Comparison of ENCODE assay signal across 16 cellular contexts in genomic region chr12:94815958-94816357, GRCh38.
DNase-seq lines count a peak whose midpoint lies in the region; ATAC-seq, FAIRE-seq and TF ChIP-seq lines count a peak whose summit lies in the region.
"Had no signal": no experiment of that assay in that cellular context is flagged by ENCODE, and none has a peak within 500 bp of the region (broad histone marks: within the 10 kb centered on the region; RNA-seq: fewer than 3 reads in every experiment).

No MANE protein-coding gene starts in this region.

- no peak overlapping the region for H3K27ac Mint-ChIP-seq in neural progenitor cell
- H3K27ac Mint-ChIP-seq: activated CD8-positive, alpha-beta T cell treated with anti-CD3 and anti-CD28 coated beads, Interleukin-2, amount 10 ng/mL, durations not matched to agents 7 days and 5 days; activated naive CD4-positive, alpha-beta T cell treated with anti-CD3 and anti-CD28 coated beads, Interleukin-2, amount 50 U/mL, for 72 hours; activated T-cell treated with anti-CD3 and anti-CD28 coated beads, Interleukin-2, amount 50 U/mL, for 72 hours had no signal

- POLR2A ChIA-PET in H1 (lab: Charles Lee; ENCODE audit: partially characterized antibody) = interaction anchor here (0.6 to 1.5 kb wide), 4 partner anchors 15 to 58 kb away, joined by 3 to 4 read pairs (median 3); no protein-coding TSS in a partner anchor

- TF ChIP-seq CTCF in H1 (IDR thresholded peaks at IDR 0.05; ENCODE audit: control extremely low read depth in 1 of 3, insufficient read depth in 1 of 3, low read depth in 1 of 3, low read length in 3 of 3) (no peak), neural progenitor cell (IDR thresholded peaks at IDR 0.05) (no peak)

- H2BK20ac ChIP-seq in H1 (ENCODE audit: low read length) = no peak overlapping the region

- H3K36me3 ChIP-seq in H1 (ENCODE audit: control insufficient read depth in 2 of 4, insufficient read depth in 4 of 4, low read length in 3 of 4) = no peaks in the 10 kb centered on the region; a peak in 1 of 8 replicates
- H3K36me3 ChIP-seq in neural progenitor cell = peaks cover 4% of the 10 kb centered on the region
- H3K36me3 ChIP-seq: colonic mucosa had no signal

- H2AFZ ChIP-seq in H1 (ENCODE audit: low read length) = no peak overlapping the region
- no peak overlapping the region for H2AFZ ChIP-seq in neural progenitor cell (replicated peaks)

- H4K5ac ChIP-seq in H1 (ENCODE audit: insufficient read length, low read depth, low read length) = no peak overlapping the region

- no peak overlapping the region for H3K4me3 Mint-ChIP-seq in neural progenitor cell
- H3K4me3 Mint-ChIP-seq: activated CD8-positive, alpha-beta T cell treated with anti-CD3 and anti-CD28 coated beads, Interleukin-2, amount 10 ng/mL, durations not matched to agents 7 days and 5 days; activated T-cell treated with anti-CD3 and anti-CD28 coated beads, Interleukin-2, amount 50 U/mL, for 72 hours had no signal

- CTCF ChIA-PET in H1 (lab: Charles Lee; ENCODE audit: partially characterized antibody) = interaction anchor here (0.9 to 1.4 kb wide), 2 partner anchors 57 to 200 kb away, joined by 3 to 4 read pairs; no protein-coding TSS in a partner anchor

- H2BK5ac ChIP-seq in H1 (ENCODE audit: low read depth, low read length) = no peak overlapping the region

- no peak for TF ChIP-seq POLR2A in GM12892 (IDR thresholded peaks at IDR 0.05; ENCODE audit: low read depth, low read length)
- TF ChIP-seq POLR2A in H1 (IDR thresholded peaks at IDR 0.05; ENCODE audit: control extremely low read depth in 1 of 2, low read depth in 2 of 2, low read length in 2 of 2) = no peak

- no peak overlapping the region for H4K8ac ChIP-seq in H1 (ENCODE audit: extremely low read depth, insufficient read depth, low read length)

- peaks cover 10% of the 10 kb centered on the region for H3K4me1 Mint-ChIP-seq in neural progenitor cell

- no peaks in the 10 kb centered on the region for H3K23me2 ChIP-seq in H1 (ENCODE audit: low read depth, low read length)

- no peak overlapping the region for H4K91ac ChIP-seq in H1 (replicated peaks; ENCODE audit: insufficient read length, low read length)

- no peak for ATAC-seq in HG02885 (IDR thresholded peaks at IDR 0.05; ENCODE audit: poor library complexity, unreplicated experiment)
- ATAC-seq: activated CD8-positive, alpha-beta T cell treated with anti-CD3 and anti-CD28 coated beads, Interleukin-2, amount 10 ng/mL, durations not matched to agents 7 days and 5 days; activated naive CD4-positive, alpha-beta T cell treated with anti-CD3 and anti-CD28 coated beads, Interleukin-2, amount 50 U/mL, for 72 hours; activated T-cell treated with anti-CD3 and anti-CD28 coated beads, Interleukin-2, amount 50 U/mL, for 72 hours; Right ventricle myocardium inferior had no signal

- no peak overlapping the region for H3K23ac ChIP-seq in H1 (ENCODE audit: insufficient read length)

- peak in 1 of 2 experiments; percentile 82; a peak in 1 of 3 replicates for TF ChIP-seq EP300 in H1 (IDR thresholded peaks at IDR 0.05; ENCODE audit: borderline replicate concordance in 1 of 2, low read depth in 2 of 2, low read length in 2 of 2)

- H2BK15ac ChIP-seq in H1 (ENCODE audit: low read length) = no peak overlapping the region

- H3K4me1 ChIP-seq in H1 (replicated peaks in 1 of 4; ENCODE audit: control insufficient read depth in 3 of 4, insufficient read depth in 4 of 4, low read length in 3 of 4) = peaks cover 0 to 4% (median 2%) of the 10 kb centered on the region in 4 experiments; a peak in 4 of 7 replicates
- H3K4me1 ChIP-seq in neural progenitor cell = peaks cover 11% of the 10 kb centered on the region
- H3K4me1 ChIP-seq: colonic mucosa had no signal

- H3F3A ChIP-seq in neural progenitor cell (ENCODE audit: low read depth) = peaks cover 7% of the 10 kb centered on the region

- no peaks in the 10 kb centered on the region for H3K79me2 ChIP-seq in H1 (ENCODE audit: control insufficient read depth in 1 of 2, insufficient read depth in 2 of 2, low read length in 2 of 2)
- no peaks in the 10 kb centered on the region for H3K79me2 ChIP-seq in neural progenitor cell (ENCODE audit: low read depth)

- peak in 1 of 2 experiments; percentile 1; a peak in 1 of 4 replicates for TF ChIP-seq RAD21 in H1 (IDR thresholded peaks at IDR 0.05 in 1 of 2, conservative IDR thresholded peaks at IDR 0.05 in 1 of 2; ENCODE audit: low read depth in 2 of 2, low read length in 2 of 2)

- peaks cover 4% of the 10 kb centered on the region for H3K27me3 Mint-ChIP-seq in neural progenitor cell (ENCODE audit: insufficient read depth, low read depth)

- H3K27me3 ChIP-seq in H1 (replicated peaks in 1 of 4; ENCODE audit: control insufficient read depth in 3 of 4, extremely low read depth in 1 of 4, insufficient read depth in 3 of 4, low read length in 3 of 4) = no peaks in the 10 kb centered on the region; a peak in 3 of 7 replicates
- H3K27me3 ChIP-seq in neural progenitor cell = peaks cover 4% of the 10 kb centered on the region
- H3K27me3 ChIP-seq: colonic mucosa had no signal

- peak overlapping the region; percentile 80 for H3K18ac ChIP-seq in H1 (ENCODE audit: extremely low read depth, low read length)

- no peak overlapping the region for H3K4ac ChIP-seq in H1 (replicated peaks; ENCODE audit: insufficient read length, low read depth, low read length)

- no peak for DNase-seq in GM12892 (ENCODE audit: insufficient read length)
- DNase-seq in Jurkat, Clone E6-1 (ENCODE audit: low read depth, low spot score) = peak; percentile 83
- DNase-seq in H1 (ENCODE audit: low read depth in 1 of 2, low spot score in 2 of 2) = peak; percentile 59 to 70
- DNase-seq in neural progenitor cell (ENCODE audit: low spot score) = peak; percentile 90
- DNase-seq in midbrain (lab: John Stamatoyannopoulos, UW) = no peak
- DNase-seq in mesenteric fat pad (ENCODE audit: low spot score) = no peak
- DNase-seq: activated CD8-positive, alpha-beta T cell treated with anti-CD3 and anti-CD28 coated beads, Interleukin-2, amount 10 ng/mL, durations not matched to agents 7 days and 5 days; activated T-cell treated with anti-CD3 and anti-CD28 coated beads, Interleukin-2, amount 50 U/mL, for 72 hours; colonic mucosa; EL; NCI-H187 treated with DMSO at 0.1 percent for 48 hours; NCI-H510A had no signal

- H3K9ac ChIP-seq in H1 (replicated peaks in 1 of 4; ENCODE audit: extremely low read depth in 1 of 4, low read depth in 3 of 4, low read length in 3 of 4) = no peak overlapping the region
- no peak overlapping the region for H3K9ac ChIP-seq in neural progenitor cell

- no peaks in the 10 kb centered on the region for H3K36me3 Mint-ChIP-seq in neural progenitor cell

- no peak overlapping the region for H2AK5ac ChIP-seq in H1 (ENCODE audit: low read depth, low read length)

- H3K27ac ChIP-seq in H1 (ENCODE audit: low read depth, low read length) = no peak overlapping the region
- H3K27ac ChIP-seq in neural progenitor cell = peak overlapping the region; percentile 7
- H3K27ac ChIP-seq: colonic mucosa, VCaP had no signal

- FAIRE-seq in GM12892 (lab: Jason Lieb, UNC) (peak; percentile 91), H1 (lab: Jason Lieb, UNC) (peak; percentile 97)

- H4K20me1 ChIP-seq in H1 (replicated peaks in 1 of 2; ENCODE audit: control insufficient read depth in 1 of 2, insufficient read depth in 2 of 2, low read length in 2 of 2) = no peaks in the 10 kb centered on the region
- H4K20me1 ChIP-seq in neural progenitor cell (ENCODE audit: low read depth) = no peaks in the 10 kb centered on the region

- H3K9me3 Mint-ChIP-seq in neural progenitor cell = peaks cover 31% of the 10 kb centered on the region

- H3K14ac ChIP-seq in H1 (ENCODE audit: insufficient read length) = no peak overlapping the region

- H3K4me2 ChIP-seq in H1 (ENCODE audit: insufficient read depth in 1 of 2, low read depth in 2 of 2, low read length in 2 of 2) (peak overlapping the region; percentile 16 to 39; a peak in 3 of 4 replicates), neural progenitor cell (peak overlapping the region; percentile 49)

- no peak overlapping the region for H3K4me3 ChIP-seq in Jurkat, Clone E6-1 (ENCODE audit: low read length)
- H3K4me3 ChIP-seq in H1 (ENCODE audit: extremely low read depth in 1 of 4, insufficient read depth in 2 of 4, low read depth in 3 of 4, low read length in 4 of 4) (peak overlapping the region in 1 of 4 experiments; percentile 17; a peak in 1 of 8 replicates), neural progenitor cell (no peak overlapping the region)
- H3K4me3 ChIP-seq: colonic mucosa had no signal

- WGBS in H1 (ENCODE audit: extremely low coverage in 1 of 2, insufficient coverage in 1 of 2, insufficient read length in 1 of 2, insufficient replicate concordance in 2 of 2, low coverage in 1 of 2, low lambda C conversion rate in 2 of 2, missing lambda C conversion rate in 1 of 2), 2 experiments = 6% methylated on average over 7 of the region's 7 CpGs; no CpG with 5 or more reads in 1 of the 2 experiments

- H3K9me3 ChIP-seq in H1 (ENCODE audit: insufficient read depth in 2 of 2, low read depth in 1 of 2, low read length in 1 of 2) (peaks cover 12 to 30% of the 10 kb centered on the region in 2 experiments; a peak in 3 of 4 replicates), neural progenitor cell (ENCODE audit: low read depth) (peaks cover 18% of the 10 kb centered on the region)
- H3K9me3 ChIP-seq: colonic mucosa had no signal

- H3K56ac ChIP-seq in H1 (replicated peaks; ENCODE audit: insufficient read length, low read depth, low read length) = no peak overlapping the region

- 0 out of 2 replicates have a peak overlapping the region, but pooled peaks have one; percentile 30 for H2BK12ac ChIP-seq in H1 (ENCODE audit: low read depth, low read length)

- H3K79me1 ChIP-seq in H1 (ENCODE audit: low read depth, low read length) = no peaks in the 10 kb centered on the region

- H2BK120ac ChIP-seq in H1 (replicated peaks; ENCODE audit: low read depth, low read length) = no peak overlapping the region

TF ChIP-seq in H1, 55 proteins besides CTCF, POLR2A, EP300 and RAD21 (continues in another document):
- TF ChIP-seq NANOG (IDR thresholded peaks at IDR 0.05; ENCODE audit: insufficient read depth, low read depth, low read length, poor library complexity, severe bottlenecking) = peak; percentile 88
- TF ChIP-seq MAX (IDR thresholded peaks at IDR 0.05) = peak; percentile 59
- peak; percentile 97 for TF ChIP-seq TCF12 (IDR thresholded peaks at IDR 0.05; ENCODE audit: low read depth, low read length)
- TF ChIP-seq SP2 (IDR thresholded peaks at IDR 0.05; ENCODE audit: low read length) = no peak
- TF ChIP-seq RXRA (IDR thresholded peaks at IDR 0.05; ENCODE audit: insufficient read depth, low read depth, low read length) = peak; percentile 96
- TF ChIP-seq BACH1 (IDR thresholded peaks at IDR 0.05; ENCODE audit: low read length) = no peak
- TF ChIP-seq TBP (IDR thresholded peaks at IDR 0.05; ENCODE audit: low read depth, low read length) = peak; percentile 45; the same call in 1 of the 2 replicates
- peak in 1 of 2 experiments; percentile 62; a peak in 1 of 4 replicates for TF ChIP-seq HDAC2 (IDR thresholded peaks at IDR 0.05; ENCODE audit: borderline replicate concordance in 1 of 2, low read depth in 2 of 2, low read length in 2 of 2)
- TF ChIP-seq MAFK (IDR thresholded peaks at IDR 0.05; ENCODE audit: low read depth, low read length) = no peak

Comparison
In these comparisons a context has a peak if more than half of its experiments do, and no peak if none do; other contexts are left out.
1. DNase-seq: peak in Jurkat, Clone E6-1 (single experiment), H1 (2 of 2) and neural progenitor cell (single experiment); none in GM12892 (single experiment), midbrain (single experiment) and mesenteric fat pad (single experiment).